ENCODE assay signal across 1 cellular context in the genomic region with DNA sequence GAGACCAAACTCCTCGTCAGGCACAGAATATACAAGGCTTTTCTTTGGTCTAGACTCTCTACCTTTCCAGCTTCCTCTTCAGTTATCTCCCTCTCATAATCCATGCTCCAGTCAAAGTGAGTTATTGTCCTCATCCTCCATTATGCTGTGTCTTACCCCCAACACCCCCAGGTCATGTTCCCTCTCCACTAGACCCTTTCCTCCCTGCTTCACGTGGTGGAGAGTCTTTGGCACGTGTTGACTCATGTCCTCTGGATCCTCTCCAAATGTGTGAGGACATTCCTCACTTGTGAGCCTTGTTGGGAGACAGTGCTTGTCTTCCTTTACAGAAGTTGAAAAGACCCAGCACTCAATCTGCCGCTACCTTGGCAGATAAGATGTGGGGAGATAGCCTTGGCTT.
TF ChIP-seq lines count a peak whose summit lies in the region.

No MANE protein-coding gene starts in this region.

TF ChIP-seq in HepG2, 621 proteins besides CTCF, POLR2A, EP300 and RAD21:
- TF ChIP-seq SETDB1 (CRISPR knock-in tag; IDR thresholded peaks at IDR 0.05; ENCODE audit: borderline replicate concordance) (0 out of 2 replicates have a peak, but pooled peaks have one; percentile 51), DNMT3B (CRISPR knock-in tag; conservative IDR thresholded peaks at IDR 0.05) (0 out of 2 replicates have a peak, but pooled peaks have one; percentile 64), POLR2AphosphoS5 (IDR thresholded peaks at IDR 0.05; ENCODE audit: low read depth, low read length) (no peak), SNAI1 (CRISPR knock-in tag; IDR thresholded peaks at IDR 0.05; ENCODE audit: borderline replicate concordance) (no peak), ZNF558 (CRISPR knock-in tag; IDR thresholded peaks at IDR 0.05; ENCODE audit: borderline replicate concordance) (no peak), ZNF543 (CRISPR knock-in tag; IDR thresholded peaks at IDR 0.05) (no peak), FOSL2 (CRISPR knock-in tag; IDR thresholded peaks at IDR 0.05) (peak; percentile 17; the same call in 1 of the 2 replicates), SALL1 (CRISPR knock-in tag; IDR thresholded peaks at IDR 0.05) (peak; percentile 46; the same call in 1 of the 2 replicates), ZNF441 (CRISPR knock-in tag; IDR thresholded peaks at IDR 0.05; ENCODE audit: borderline replicate concordance) (peak; percentile 43; the same call in 1 of the 2 replicates), ZNF607 (CRISPR knock-in tag; IDR thresholded peaks at IDR 0.05; ENCODE audit: borderline replicate concordance) (peak; percentile 39; the same call in 1 of the 2 replicates), BHLHE40 (IDR thresholded peaks at IDR 0.05; ENCODE audit: low read length) (0 out of 2 replicates have a peak, but pooled peaks have one; percentile 49)
- TF ChIP-seq, protein P1, sequence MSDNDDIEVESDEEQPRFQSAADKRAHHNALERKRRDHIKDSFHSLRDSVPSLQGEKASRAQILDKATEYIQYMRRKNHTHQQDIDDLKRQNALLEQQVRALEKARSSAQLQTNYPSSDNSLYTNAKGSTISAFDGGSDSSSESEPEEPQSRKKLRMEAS (IDR thresholded peaks at IDR 0.05), result peak; percentile 69
- TF ChIP-seq, protein P2, sequence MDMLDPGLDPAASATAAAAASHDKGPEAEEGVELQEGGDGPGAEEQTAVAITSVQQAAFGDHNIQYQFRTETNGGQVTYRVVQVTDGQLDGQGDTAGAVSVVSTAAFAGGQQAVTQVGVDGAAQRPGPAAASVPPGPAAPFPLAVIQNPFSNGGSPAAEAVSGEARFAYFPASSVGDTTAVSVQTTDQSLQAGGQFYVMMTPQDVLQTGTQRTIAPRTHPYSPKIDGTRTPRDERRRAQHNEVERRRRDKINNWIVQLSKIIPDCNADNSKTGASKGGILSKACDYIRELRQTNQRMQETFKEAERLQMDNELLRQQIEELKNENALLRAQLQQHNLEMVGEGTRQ (IDR thresholded peaks at IDR 0.05; ENCODE audit: low read depth, low read length), result no peak
- TF ChIP-seq, protein P2 (CRISPR knock-in tag; IDR thresholded peaks at IDR 0.05; ENCODE audit: borderline replicate concordance), result peak; percentile 22; the same call in 1 of the 2 replicates
- TF ChIP-seq, protein P3, sequence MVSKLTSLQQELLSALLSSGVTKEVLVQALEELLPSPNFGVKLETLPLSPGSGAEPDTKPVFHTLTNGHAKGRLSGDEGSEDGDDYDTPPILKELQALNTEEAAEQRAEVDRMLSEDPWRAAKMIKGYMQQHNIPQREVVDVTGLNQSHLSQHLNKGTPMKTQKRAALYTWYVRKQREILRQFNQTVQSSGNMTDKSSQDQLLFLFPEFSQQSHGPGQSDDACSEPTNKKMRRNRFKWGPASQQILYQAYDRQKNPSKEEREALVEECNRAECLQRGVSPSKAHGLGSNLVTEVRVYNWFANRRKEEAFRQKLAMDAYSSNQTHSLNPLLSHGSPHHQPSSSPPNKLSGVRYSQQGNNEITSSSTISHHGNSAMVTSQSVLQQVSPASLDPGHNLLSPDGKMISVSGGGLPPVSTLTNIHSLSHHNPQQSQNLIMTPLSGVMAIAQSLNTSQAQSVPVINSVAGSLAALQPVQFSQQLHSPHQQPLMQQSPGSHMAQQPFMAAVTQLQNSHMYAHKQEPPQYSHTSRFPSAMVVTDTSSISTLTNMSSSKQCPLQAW (CRISPR knock-in tag; IDR thresholded peaks at IDR 0.05), result 0 out of 2 replicates have a peak, but pooled peaks have one; percentile 15
- TF ChIP-seq, protein P4, sequence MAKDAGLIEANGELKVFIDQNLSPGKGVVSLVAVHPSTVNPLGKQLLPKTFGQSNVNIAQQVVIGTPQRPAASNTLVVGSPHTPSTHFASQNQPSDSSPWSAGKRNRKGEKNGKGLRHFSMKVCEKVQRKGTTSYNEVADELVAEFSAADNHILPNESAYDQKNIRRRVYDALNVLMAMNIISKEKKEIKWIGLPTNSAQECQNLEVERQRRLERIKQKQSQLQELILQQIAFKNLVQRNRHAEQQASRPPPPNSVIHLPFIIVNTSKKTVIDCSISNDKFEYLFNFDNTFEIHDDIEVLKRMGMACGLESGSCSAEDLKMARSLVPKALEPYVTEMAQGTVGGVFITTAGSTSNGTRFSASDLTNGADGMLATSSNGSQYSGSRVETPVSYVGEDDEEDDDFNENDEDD (CRISPR knock-in tag; IDR thresholded peaks at IDR 0.05; ENCODE audit: borderline replicate concordance), result peak; percentile 22; the same call in 1 of the 2 replicates
- TF ChIP-seq, protein P5, sequence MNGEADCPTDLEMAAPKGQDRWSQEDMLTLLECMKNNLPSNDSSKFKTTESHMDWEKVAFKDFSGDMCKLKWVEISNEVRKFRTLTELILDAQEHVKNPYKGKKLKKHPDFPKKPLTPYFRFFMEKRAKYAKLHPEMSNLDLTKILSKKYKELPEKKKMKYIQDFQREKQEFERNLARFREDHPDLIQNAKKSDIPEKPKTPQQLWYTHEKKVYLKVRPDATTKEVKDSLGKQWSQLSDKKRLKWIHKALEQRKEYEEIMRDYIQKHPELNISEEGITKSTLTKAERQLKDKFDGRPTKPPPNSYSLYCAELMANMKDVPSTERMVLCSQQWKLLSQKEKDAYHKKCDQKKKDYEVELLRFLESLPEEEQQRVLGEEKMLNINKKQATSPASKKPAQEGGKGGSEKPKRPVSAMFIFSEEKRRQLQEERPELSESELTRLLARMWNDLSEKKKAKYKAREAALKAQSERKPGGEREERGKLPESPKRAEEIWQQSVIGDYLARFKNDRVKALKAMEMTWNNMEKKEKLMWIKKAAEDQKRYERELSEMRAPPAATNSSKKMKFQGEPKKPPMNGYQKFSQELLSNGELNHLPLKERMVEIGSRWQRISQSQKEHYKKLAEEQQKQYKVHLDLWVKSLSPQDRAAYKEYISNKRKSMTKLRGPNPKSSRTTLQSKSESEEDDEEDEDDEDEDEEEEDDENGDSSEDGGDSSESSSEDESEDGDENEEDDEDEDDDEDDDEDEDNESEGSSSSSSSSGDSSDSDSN (CRISPR knock-in tag; IDR thresholded peaks at IDR 0.05), result no peak
- TF ChIP-seq, protein P6, sequence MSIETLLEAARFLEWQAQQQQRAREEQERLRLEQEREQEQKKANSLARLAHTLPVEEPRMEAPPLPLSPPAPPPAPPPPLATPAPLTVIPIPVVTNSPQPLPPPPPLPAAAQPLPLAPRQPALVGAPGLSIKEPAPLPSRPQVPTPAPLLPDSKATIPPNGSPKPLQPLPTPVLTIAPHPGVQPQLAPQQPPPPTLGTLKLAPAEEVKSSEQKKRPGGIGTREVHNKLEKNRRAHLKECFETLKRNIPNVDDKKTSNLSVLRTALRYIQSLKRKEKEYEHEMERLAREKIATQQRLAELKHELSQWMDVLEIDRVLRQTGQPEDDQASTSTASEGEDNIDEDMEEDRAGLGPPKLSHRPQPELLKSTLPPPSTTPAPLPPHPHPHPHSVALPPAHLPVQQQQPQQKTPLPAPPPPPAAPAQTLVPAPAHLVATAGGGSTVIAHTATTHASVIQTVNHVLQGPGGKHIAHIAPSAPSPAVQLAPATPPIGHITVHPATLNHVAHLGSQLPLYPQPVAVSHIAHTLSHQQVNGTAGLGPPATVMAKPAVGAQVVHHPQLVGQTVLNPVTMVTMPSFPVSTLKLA (IDR thresholded peaks at IDR 0.05), result peak; percentile 99
